ENCODE assay signal across 10 cellular contexts in the genomic region with DNA sequence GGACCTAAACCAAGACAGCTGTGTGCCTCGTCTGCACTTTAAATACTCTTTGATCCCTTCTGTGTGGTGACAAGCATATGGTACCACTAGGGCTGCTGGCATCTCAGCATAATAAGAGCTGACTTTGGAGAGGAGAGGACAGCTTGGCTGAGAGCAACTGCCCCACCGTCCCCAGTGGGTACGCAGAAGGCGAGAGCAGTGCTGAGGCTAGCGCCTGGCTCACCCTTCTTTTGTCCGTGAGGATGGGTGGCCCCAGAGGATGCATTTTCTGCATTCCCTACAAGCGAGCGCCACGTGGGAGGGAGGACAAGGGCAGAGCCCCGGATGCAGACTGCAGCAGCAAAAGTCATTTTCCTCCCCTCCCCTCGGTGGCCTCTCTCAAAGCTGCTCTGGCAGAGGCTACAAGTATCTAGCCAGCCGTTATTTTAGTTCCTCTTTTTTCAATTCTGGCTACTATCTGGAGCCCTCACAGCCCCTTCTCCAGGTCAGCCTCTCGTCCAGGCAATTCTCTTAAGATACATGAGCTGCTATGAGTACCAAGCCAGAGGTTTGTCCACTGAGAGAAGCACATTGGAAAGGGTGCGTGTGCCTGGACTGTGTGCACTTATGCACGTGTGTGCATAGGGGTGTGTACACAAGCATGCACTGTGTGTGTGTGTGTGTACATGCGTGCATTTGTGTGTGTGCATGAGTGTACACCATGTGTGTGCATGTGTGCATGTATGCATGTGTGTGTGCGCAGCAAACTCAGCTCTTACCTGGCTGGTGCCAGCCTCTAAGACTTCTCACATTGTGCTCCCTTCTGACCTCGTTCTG. TPM values are rescaled to one million over a fixed set of nuclear protein-coding genes. Genes with fewer than 3 reads are reported as not detected.
DNase-seq lines count a peak whose midpoint lies in the region; ATAC-seq and TF ChIP-seq lines count a peak whose summit lies in the region.
"Had no signal": no experiment of that assay in that cellular context is flagged by ENCODE, and none has a peak within 500 bp of the region (broad histone marks: within the 10 kb centered on the region; RNA-seq: fewer than 3 reads in every experiment).

No MANE protein-coding gene starts in this region.

- CTCF ChIA-PET in HEK293T (lab: Yijun Ruan, JAX): interaction anchor here (0.5 to 1.0 kb wide), 2 partner anchors 11 to 45 kb away, joined by 3 read pairs; no protein-coding TSS in a partner anchor

- no peaks in the 10 kb centered on the region; the same call in none of the 2 replicates for H3K27me3 ChIP-seq in DOHH2 (ENCODE audit: control insufficient read depth, low read length)
- no peaks in the 10 kb centered on the region for H3K27me3 ChIP-seq in left ventricle myocardium inferior (ENCODE audit: low read depth)

- no peaks in the 10 kb centered on the region for H3K9me2 ChIP-seq in DOHH2 (replicated peaks; ENCODE audit: control insufficient read depth, low read length)

- intact Hi-C loops in left ventricle myocardium inferior (cut with micrococcal nuclease): no loop called here

- in situ Hi-C loops in G401 (cut with HindIII; ENCODE audit: low sequenced_read_pairs): no loop called here

- H3K27ac ChIP-seq in DOHH2 (ENCODE audit: low read depth, low read length): no peak overlapping the region
- peak overlapping the region; percentile 92 for H3K27ac ChIP-seq in left ventricle myocardium inferior (replicated peaks)
- H3K27ac ChIP-seq: WERI-Rb-1 had no signal

- ATAC-seq in GM21576 (IDR thresholded peaks at IDR 0.05; ENCODE audit: unreplicated experiment) (peak; percentile 82), omental fat pad (ENCODE audit: low FRiP score) (no peak)

- H3K4me1 ChIP-seq in DOHH2 (ENCODE audit: control insufficient read depth, low read length) (peaks cover 10% of the 10 kb centered on the region), left ventricle myocardium inferior (peaks cover 46% of the 10 kb centered on the region)

- H3K36me3 ChIP-seq in DOHH2 (ENCODE audit: control insufficient read depth, low read length) (no peaks in the 10 kb centered on the region), left ventricle myocardium inferior (peaks cover 79% of the 10 kb centered on the region)

- no peaks in the 10 kb centered on the region for H3K9me3 ChIP-seq in DOHH2 (ENCODE audit: control insufficient read depth, insufficient read depth, low read length)
- no peaks in the 10 kb centered on the region for H3K9me3 ChIP-seq in left ventricle myocardium inferior (replicated peaks)

- H3K4me3 ChIP-seq in DOHH2 (ENCODE audit: low read length) (no peak overlapping the region), left ventricle myocardium inferior (no peak overlapping the region)

- 0 out of 2 replicates have a peak overlapping the region, but pooled peaks have one; percentile 24 for H3K4me2 ChIP-seq in DOHH2 (ENCODE audit: low read length)

- TF ChIP-seq CTCF in DOHH2 (IDR thresholded peaks at IDR 0.05; ENCODE audit: low read depth, low read length, poor library complexity, severe bottlenecking) (no peak), left ventricle myocardium inferior (IDR thresholded peaks at IDR 0.05; ENCODE audit: borderline replicate concordance) (no peak), omental fat pad (IDR thresholded peaks at IDR 0.05) (no peak)

- peak; percentile 87 to 90 for DNase-seq in NOMO-1 (lab: John Stamatoyannopoulos, UW; ENCODE audit: unreplicated experiment in 2 of 2)
- DNase-seq in left ventricle myocardium inferior: peak; percentile 48
- no peak for DNase-seq in omental fat pad (ENCODE audit: low spot score)
- no peak for DNase-seq in NCI-H510A (lab: John Stamatoyannopoulos, UW)
- DNase-seq in G401 (ENCODE audit: low spot score): no peak
- DNase-seq in HEK293T (ENCODE audit: extremely low spot score): no peak
- DNase-seq: DND-41, WERI-Rb-1 had no signal

- no peaks in the 10 kb centered on the region for H4K20me1 ChIP-seq in DOHH2 (ENCODE audit: control insufficient read depth, insufficient read depth, low read depth, low read length)

- H3K79me2 ChIP-seq in DOHH2 (ENCODE audit: control insufficient read depth, low read length): no peaks in the 10 kb centered on the region

- POLR2A ChIA-PET in HEK293T (lab: Yijun Ruan, JAX): no interaction called here

- H3F3A ChIP-seq in DOHH2 (ENCODE audit: control insufficient read depth, insufficient read depth): no peaks in the 10 kb centered on the region

TF ChIP-seq in HEK293T, 16 proteins besides CTCF, POLR2A, EP300 and RAD21:
- TF ChIP-seq TARDBP (IDR thresholded peaks at IDR 0.05) (no peak), SUZ12 (IDR thresholded peaks at IDR 0.05) (no peak), SP1 (IDR thresholded peaks at IDR 0.05) (no peak), NFRKB (IDR thresholded peaks at IDR 0.05) (no peak)

RNA-seq across cellular contexts. Expression of a gene that starts 51.3 kb away (rescaled TPM):
- total RNA-seq in left ventricle myocardium inferior (13.8 TPM), omental fat pad (10 to 100 TPM; 34.7 to 67.9 (median 49.4) TPM)
- 0.43 and 0.75 TPM in 2 replicates for total RNA-seq in G401 (2014; rRNA removed; shearing (Covaris generic))

Comparison
In these comparisons a context has a peak if more than half of its experiments do, and no peak if none do; other contexts are left out.
1. DNase-seq: peak in NOMO-1 (2 of 2) and left ventricle myocardium inferior (single experiment); none in omental fat pad (single experiment), NCI-H510A (single experiment), G401 (single experiment) and HEK293T (single experiment).